In the genomic region with DNA sequence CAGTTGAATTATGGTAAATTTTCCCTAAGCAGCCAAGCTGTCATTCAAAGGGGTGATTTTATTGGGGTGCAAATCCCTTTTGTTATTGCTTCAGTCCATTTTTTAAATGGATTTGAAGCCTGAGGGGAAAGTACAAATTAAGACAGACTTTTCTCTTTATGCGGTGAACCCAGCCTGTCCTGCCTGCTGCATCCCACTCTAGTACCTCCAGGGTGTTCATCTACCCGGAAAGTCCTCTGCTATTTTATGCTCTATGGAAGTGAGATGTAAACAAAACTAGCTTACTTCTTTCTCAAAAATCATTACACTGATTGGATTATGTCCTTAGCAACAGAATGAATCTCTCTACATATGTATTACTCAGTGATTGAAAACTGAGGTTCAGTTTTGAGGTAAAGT, we compare ENCODE assay signal across 10 cellular contexts.
DNase-seq lines count a peak whose midpoint lies in the region; TF ChIP-seq lines count a peak whose summit lies in the region.
"Had no signal": no experiment of that assay in that cellular context is flagged by ENCODE, and none has a peak within 500 bp of the region (broad histone marks: within the 10 kb centered on the region; RNA-seq: fewer than 3 reads in every experiment).

No MANE protein-coding gene starts in this region.

- no peak overlapping the region for H3K23ac ChIP-seq in mesenchymal stem cell (ENCODE audit: low read length in 2 of 2)

- H3K14ac ChIP-seq in mesenchymal stem cell (ENCODE audit: low read length in 2 of 2), result no peak overlapping the region

- H2BK15ac ChIP-seq in mesenchymal stem cell (ENCODE audit: low read depth, poor library complexity, severe bottlenecking), result no peak overlapping the region

- no peak overlapping the region for H4K8ac ChIP-seq in mesenchymal stem cell (ENCODE audit: low read length)

- H3K4ac ChIP-seq in mesenchymal stem cell (ENCODE audit: low read depth in 1 of 2, low read length in 2 of 2), result no peak overlapping the region

- no peak overlapping the region for H4K91ac ChIP-seq in mesenchymal stem cell (ENCODE audit: low read length)

- TF ChIP-seq POLR2A in suprapubic skin (IDR thresholded peaks at IDR 0.05), result no peak

- peak overlapping the region; percentile 22 for H2AK5ac ChIP-seq in mesenchymal stem cell (ENCODE audit: low read length, severe bottlenecking)

- no peak for TF ChIP-seq EP300 in suprapubic skin (IDR thresholded peaks at IDR 0.05)

- peak overlapping the region; percentile 86 for H3K9ac ChIP-seq in mesenchymal stem cell (ENCODE audit: low read length)

- no peaks in the 10 kb centered on the region for H3K79me1 ChIP-seq in mesenchymal stem cell (replicated peaks; ENCODE audit: low read length, poor library complexity, severe bottlenecking)

- H3K4me1 ChIP-seq in mesenchymal stem cell (ENCODE audit: control insufficient read depth, insufficient read depth, low read depth, low read length) (no peaks in the 10 kb centered on the region), suprapubic skin (peaks cover 18% of the 10 kb centered on the region)

- WGBS in mesenchymal stem cell, result no CpG with 5 or more reads among the region's 2 CpGs
- 49% methylated on average over 2 of the region's 2 CpGs for WGBS in suprapubic skin

- peaks cover 17% of the 10 kb centered on the region for H3K9me3 ChIP-seq in mesenchymal stem cell (ENCODE audit: control insufficient read depth, low read length)
- H3K9me3 ChIP-seq in suprapubic skin, result no peaks in the 10 kb centered on the region

- H3K36me3 ChIP-seq in mesenchymal stem cell (ENCODE audit: control insufficient read depth in 1 of 2, insufficient read depth in 2 of 2, low read depth in 1 of 2, low read length in 2 of 2), result no peaks in the 10 kb centered on the region
- H3K36me3 ChIP-seq in suprapubic skin, result no peaks in the 10 kb centered on the region

- no peak overlapping the region for H2BK120ac ChIP-seq in mesenchymal stem cell (ENCODE audit: low read depth, low read length)

- H3K4me3 ChIP-seq in choroid plexus epithelial cell (ENCODE audit: low read depth, low read length) (no peak overlapping the region), mesenchymal stem cell (ENCODE audit: insufficient read depth in 1 of 2, low read depth in 1 of 2, low read length in 2 of 2) (no peak overlapping the region), suprapubic skin (no peak overlapping the region)

- no peak for TF ChIP-seq CTCF in choroid plexus epithelial cell (conservative IDR thresholded peaks at IDR 0.05; ENCODE audit: low read depth, low read length)
- no peak for TF ChIP-seq CTCF in suprapubic skin (IDR thresholded peaks at IDR 0.05)
- no peak for TF ChIP-seq CTCF in GM20000 (IDR thresholded peaks at IDR 0.05; ENCODE audit: extremely low read depth, missing control alignments)

- DNase-seq in NCI-H146 treated with DMSO at 0.1 percent for 48 hours (lab: John Stamatoyannopoulos, UW; ENCODE audit: unreplicated experiment) (peak; percentile 70), choroid plexus epithelial cell (ENCODE audit: low read depth) (peak; percentile 72), mesenchymal stem cell (no peak), suprapubic skin (ENCODE audit: low spot score in 2 of 2) (no peak), medulla oblongata (ENCODE audit: extremely low spot score) (no peak), GM20000 (ENCODE audit: low spot score) (no peak), NCI-H2227 (lab: John Stamatoyannopoulos, UW; ENCODE audit: unreplicated experiment) (no peak)
- no peak for DNase-seq in activated T-cell treated with anti-CD3 and anti-CD28 coated beads, Interleukin-2, amount 50 U/mL, for 1 hour
- DNase-seq: amygdala, NCI-H1436 treated with DMSO at 0.1 percent for 48 hours had no signal

- H2AFZ ChIP-seq in mesenchymal stem cell (ENCODE audit: low read depth, low read length), result no peak overlapping the region

- no peak overlapping the region for H3K18ac ChIP-seq in mesenchymal stem cell (ENCODE audit: low read depth in 1 of 2, low read length in 2 of 2)

- H3K27me3 ChIP-seq in mesenchymal stem cell (ENCODE audit: control insufficient read depth in 1 of 2, insufficient read depth in 1 of 2, low read length in 2 of 2), result no peaks in the 10 kb centered on the region
- H3K27me3 ChIP-seq in suprapubic skin, result no peaks in the 10 kb centered on the region

- no peak overlapping the region for H3K27ac ChIP-seq in mesenchymal stem cell (ENCODE audit: low read length, poor library complexity, severe bottlenecking)
- peak overlapping the region; percentile 56 for H3K27ac ChIP-seq in suprapubic skin

- no peak overlapping the region for H3K4me2 ChIP-seq in mesenchymal stem cell (ENCODE audit: low read length, poor library complexity, severe bottlenecking)

- H2BK12ac ChIP-seq in mesenchymal stem cell (ENCODE audit: low read length in 2 of 2), result no peak overlapping the region

- no peak overlapping the region for H2BK5ac ChIP-seq in mesenchymal stem cell (ENCODE audit: low read depth, low read length, poor library complexity, severe bottlenecking)

Comparison
In these comparisons a context has a peak if more than half of its experiments do, and no peak if none do; other contexts are left out.
1. DNase-seq: peak in NCI-H146 treated with DMSO at 0.1 percent for 48 hours (single experiment) and choroid plexus epithelial cell (single experiment); none in mesenchymal stem cell (single experiment), suprapubic skin (0 of 2), medulla oblongata (single experiment), GM20000 (single experiment), NCI-H2227 (single experiment) and activated T-cell treated with anti-CD3 and anti-CD28 coated beads, Interleukin-2, amount 50 U/mL, for 1 hour (single experiment).